9 cellular contexts compared by ENCODE assay signal in the genomic region with DNA sequence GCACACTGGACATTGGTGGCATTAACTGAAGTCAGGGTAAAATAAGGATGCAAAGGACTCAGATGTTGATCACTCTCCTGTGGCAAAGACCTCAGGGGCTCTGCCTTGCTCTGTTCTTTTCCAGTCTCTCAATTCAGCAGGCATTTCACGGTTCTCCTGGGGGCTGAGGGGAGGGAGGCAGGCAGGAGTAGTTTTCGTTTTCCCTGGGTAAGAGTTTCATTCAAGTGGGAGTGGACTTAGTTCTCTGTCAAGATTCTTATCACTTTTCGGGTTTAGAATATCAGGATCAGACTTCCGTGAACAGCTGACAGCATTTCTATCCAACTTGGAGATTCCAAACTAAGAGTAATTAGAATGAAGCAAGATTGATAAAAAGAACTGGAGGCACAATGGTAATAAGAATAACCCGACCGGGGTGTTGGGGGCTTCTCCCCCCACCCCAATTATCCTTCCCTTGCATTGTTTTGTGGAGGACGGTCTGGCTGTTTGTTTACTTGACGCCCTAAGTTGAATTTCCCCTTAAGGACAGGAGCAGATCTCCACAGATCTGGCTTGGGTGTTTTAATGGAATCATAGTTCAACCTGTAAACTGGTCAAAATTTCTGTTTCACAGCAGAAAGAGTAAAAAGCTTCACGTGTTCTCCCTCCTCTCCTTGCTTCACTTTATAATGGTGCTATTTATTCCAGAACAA.
DNase-seq lines count a peak whose midpoint lies in the region; ATAC-seq and TF ChIP-seq lines count a peak whose summit lies in the region.
"Had no signal": no experiment of that assay in that cellular context is flagged by ENCODE, and none has a peak within 500 bp of the region (broad histone marks: within the 10 kb centered on the region; RNA-seq: fewer than 3 reads in every experiment).

No MANE protein-coding gene starts in this region.

- no peak for DNase-seq in central memory CD8-positive, alpha-beta T cell (ENCODE audit: low spot score in 2 of 2)
- no peak for DNase-seq in nephron progenitor cell
- DNase-seq in NOMO-1 treated with dmso at 0.1 percent for 144 hours (lab: John Stamatoyannopoulos, UW; ENCODE audit: unreplicated experiment): no peak
- DNase-seq in COLO668 (lab: John Stamatoyannopoulos, UW; ENCODE audit: unreplicated experiment): no peak
- DNase-seq in NCI-H2196 (lab: John Stamatoyannopoulos, UW; ENCODE audit: unreplicated experiment): no peak

- peak overlapping the region; percentile 40 for H3K9ac ChIP-seq in HUES6 (ENCODE audit: low read length)

- no peak overlapping the region for H3K27ac Mint-ChIP-seq in central memory CD8-positive, alpha-beta T cell (ENCODE audit: low read depth)
- no peak overlapping the region for H3K27ac Mint-ChIP-seq in nephron progenitor cell

- no peak for ATAC-seq in central memory CD8-positive, alpha-beta T cell (replicated peaks; ENCODE audit: extremely low read depth, poor library complexity, severe bottlenecking)
- ATAC-seq in GM21360 (IDR thresholded peaks at IDR 0.05; ENCODE audit: unreplicated experiment): no peak

- no peaks in the 10 kb centered on the region for H3K9me3 ChIP-seq in HUES6 (ENCODE audit: control insufficient read depth, insufficient read depth, low read depth, low read length)

- H3K27ac ChIP-seq in C4-2B (peak overlapping the region; percentile 76), HUES6 (ENCODE audit: low read depth, low read length) (no peak overlapping the region)
- H3K27ac ChIP-seq: cardiac muscle cell had no signal

- peak overlapping the region; percentile 90 for H3K4me3 ChIP-seq in HUES6 (ENCODE audit: low read depth, low read length)

- H3K27me3 ChIP-seq in HUES6 (ENCODE audit: control insufficient read depth, insufficient read depth, low read length): peaks cover 78% of the 10 kb centered on the region

- peaks cover 24% of the 10 kb centered on the region for H3K4me1 Mint-ChIP-seq in central memory CD8-positive, alpha-beta T cell
- H3K4me1 Mint-ChIP-seq in nephron progenitor cell: peaks cover 42% of the 10 kb centered on the region

- H3K36me3 Mint-ChIP-seq in central memory CD8-positive, alpha-beta T cell (ENCODE audit: insufficient read depth): peaks cover 21% of the 10 kb centered on the region
- H3K36me3 Mint-ChIP-seq in nephron progenitor cell (ENCODE audit: low read depth): no peaks in the 10 kb centered on the region

- H3K4me3 Mint-ChIP-seq in central memory CD8-positive, alpha-beta T cell: peak overlapping the region; percentile 95
- peak overlapping the region; percentile 86 for H3K4me3 Mint-ChIP-seq in nephron progenitor cell

- H3K4me1 ChIP-seq in HUES6 (ENCODE audit: control insufficient read depth, insufficient read depth, low read length): peaks cover 35% of the 10 kb centered on the region

- no peaks in the 10 kb centered on the region for H3K9me3 Mint-ChIP-seq in central memory CD8-positive, alpha-beta T cell
- H3K9me3 Mint-ChIP-seq in nephron progenitor cell: no peaks in the 10 kb centered on the region

- no peaks in the 10 kb centered on the region for H3K36me3 ChIP-seq in HUES6 (ENCODE audit: control insufficient read depth, insufficient read depth, low read length)
- H3K36me3 ChIP-seq: cardiac muscle cell had no signal

- peaks cover 89% of the 10 kb centered on the region for H3K27me3 Mint-ChIP-seq in central memory CD8-positive, alpha-beta T cell
- peaks cover 79% of the 10 kb centered on the region for H3K27me3 Mint-ChIP-seq in nephron progenitor cell (ENCODE audit: low read depth, poor library complexity)

- TF ChIP-seq CTCF in C4-2B (conservative IDR thresholded peaks at IDR 0.05) (no peak), nephron progenitor cell (IDR thresholded peaks at IDR 0.05) (no peak)
